9 cellular contexts compared by ENCODE assay signal in the genomic region with DNA sequence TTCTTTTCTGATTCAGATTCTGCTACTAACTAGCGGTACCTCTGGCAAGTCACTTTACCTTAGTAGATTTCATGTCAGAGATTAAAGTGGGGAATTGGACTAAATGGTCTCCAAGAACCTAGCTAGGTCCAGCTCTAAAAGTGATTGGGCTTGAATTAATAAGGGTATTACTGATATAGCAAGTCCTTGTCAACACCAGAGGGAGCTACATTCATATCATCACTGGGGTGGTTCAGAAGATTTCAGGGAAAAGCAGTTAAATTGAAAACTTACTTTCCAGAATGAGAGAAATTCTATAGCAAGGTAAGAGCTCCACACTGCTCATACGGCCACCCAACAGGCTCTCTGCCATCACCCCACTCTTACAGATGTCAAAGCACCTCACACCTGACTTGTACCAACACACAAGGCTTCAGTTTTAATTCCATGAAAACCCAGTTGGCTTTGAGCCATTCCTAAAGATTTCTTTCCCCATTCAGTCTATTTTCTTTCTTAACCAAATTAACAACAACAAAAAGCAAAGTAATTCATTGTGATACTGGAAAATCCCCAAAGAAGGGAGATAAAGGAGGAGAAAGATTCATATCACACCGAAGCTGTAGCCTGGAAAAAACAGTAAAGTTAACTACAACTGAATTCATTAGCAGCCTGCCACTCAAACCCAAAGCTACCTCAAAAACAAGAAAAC. TPM values are rescaled to one million over a fixed set of nuclear protein-coding genes. Genes with fewer than 3 reads are reported as not detected.
A peak's percentile ranks its signal among the peaks of the same experiment; 100 is the strongest.
DNase-seq lines count a peak whose midpoint lies in the region; ATAC-seq, FAIRE-seq and TF ChIP-seq lines count a peak whose summit lies in the region.
"Had no signal": no experiment of that assay in that cellular context is flagged by ENCODE, and none has a peak within 500 bp of the region (broad histone marks: within the 10 kb centered on the region; RNA-seq: fewer than 3 reads in every experiment).

No MANE protein-coding gene starts in this region.

- no peak for TF ChIP-seq EP300 in stomach (IDR thresholded peaks at IDR 0.05)

- FAIRE-seq in RCC 7860 (lab: Jason Lieb, UNC) = peak; percentile 60

- no peak overlapping the region for H3K27ac ChIP-seq in left ventricle myocardium inferior (replicated peaks)
- no peak overlapping the region for H3K27ac ChIP-seq in stomach
- H3K27ac ChIP-seq: epithelial cell of prostate had no signal

- DNase-seq in left ventricle myocardium inferior (no peak), Right ventricle myocardium superior (no peak), RCC 7860 (ENCODE audit: low spot score) (peak; percentile 25), fibroblast of the conjunctiva (ENCODE audit: low read depth) (peak; percentile 71), stomach (no peak), NCI-H524 treated with DMSO at 0.1 percent for 48 hours (lab: John Stamatoyannopoulos, UW) (no peak), NCI-H1048 (lab: John Stamatoyannopoulos, UW) (no peak)

- no peak for ATAC-seq in Right ventricle myocardium superior (ENCODE audit: poor library complexity)
- ATAC-seq in GM19351 (IDR thresholded peaks at IDR 0.05; ENCODE audit: unreplicated experiment) = no peak

- intact Hi-C loops in left ventricle myocardium inferior (cut with micrococcal nuclease) = loop anchor here (10.0 kb wide), 1 partner anchor 208 kb away; no protein-coding TSS in a partner anchor
- intact Hi-C loops in Right ventricle myocardium superior (cut with DNase I) = no loop called here
- intact Hi-C loops in stomach (cut with DNase I; ENCODE audit: low total_unique reads) = no loop called here

- H3K4me1 ChIP-seq in left ventricle myocardium inferior (peaks cover 35% of the 10 kb centered on the region), stomach (peaks cover 0 to 6% (median 0%) of the 10 kb centered on the region in 4 donors)

- TF ChIP-seq CTCF in left ventricle myocardium inferior (IDR thresholded peaks at IDR 0.05; ENCODE audit: borderline replicate concordance) = peak; percentile 55
- peak in 5 of 7 experiments; percentile 19 to 56 (median 27) for TF ChIP-seq CTCF in stomach (IDR thresholded peaks at IDR 0.05)

- TF ChIP-seq POLR2A in stomach (IDR thresholded peaks at IDR 0.05) = no peak

- no peak overlapping the region for H3K4me3 ChIP-seq in left ventricle myocardium inferior
- H3K4me3 ChIP-seq in stomach = no peak overlapping the region

- H3K36me3 ChIP-seq in left ventricle myocardium inferior (peaks cover 14% of the 10 kb centered on the region), stomach (peaks cover 4 to 20% (median 12%) of the 10 kb centered on the region in 4 donors)

- H3K27me3 ChIP-seq in left ventricle myocardium inferior (ENCODE audit: low read depth) (no peaks in the 10 kb centered on the region), stomach (no peaks in the 10 kb centered on the region)

- WGBS in stomach, 5 donors = 63 to 89% (median 72%) methylated on average over 3 of the region's 3 CpGs

- H3K9me3 ChIP-seq in left ventricle myocardium inferior (replicated peaks) (no peaks in the 10 kb centered on the region), stomach (no peaks in the 10 kb centered on the region)

RNA-seq across cellular contexts. Expression of a gene that starts 38.0 kb away (rescaled TPM):
- total RNA-seq in left ventricle myocardium inferior (8.6 TPM), Right ventricle myocardium superior (9.6 TPM), stomach (10 to 100 TPM in 3 of 5 donors, 1 to 10 TPM in 2; 1.2 to 31.7 (median 17.4) TPM)
- polyA plus RNA-seq in stomach = 1 to 10 TPM; 1.1 to 2.7 (median 1.8) TPM

Comparison
In these comparisons a context has a peak if more than half of its experiments do, and no peak if none do; other contexts are left out.
1. DNase-seq: peak in RCC 7860 (single experiment) and fibroblast of the conjunctiva (single experiment); none in left ventricle myocardium inferior (single experiment), Right ventricle myocardium superior (single experiment), stomach (single experiment), NCI-H524 treated with DMSO at 0.1 percent for 48 hours (single experiment) and NCI-H1048 (single experiment).